In genomic region chrX:48523682-48524081, GRCh38 we compare ENCODE assay signal across 14 cellular contexts. TPM values are rescaled to one million over a fixed set of nuclear protein-coding genes. Genes with fewer than 3 reads are reported as not detected.
DNase-seq lines count a peak whose midpoint lies in the region; ATAC-seq and TF ChIP-seq lines count a peak whose summit lies in the region.
"Had no signal": no experiment of that assay in that cellular context is flagged by ENCODE, and none has a peak within 500 bp of the region (broad histone marks: within the 10 kb centered on the region; RNA-seq: fewer than 3 reads in every experiment).

No MANE protein-coding gene starts in this region.

- TF ChIP-seq POLR2A in body of pancreas (IDR thresholded peaks at IDR 0.05), result no peak

- no peak for TF ChIP-seq CTCF in Panc1 (IDR thresholded peaks at IDR 0.05)
- TF ChIP-seq CTCF in body of pancreas (IDR thresholded peaks at IDR 0.05), result no peak

- peaks cover 14% of the 10 kb centered on the region for H3K36me3 Mint-ChIP-seq in activated naive CD4-positive, alpha-beta T cell treated with anti-CD3 and anti-CD28 coated beads for 36 hours (ENCODE audit: low read depth)
- peaks cover 39% of the 10 kb centered on the region for H3K36me3 Mint-ChIP-seq in central memory CD8-positive, alpha-beta T cell (ENCODE audit: insufficient read depth)
- H3K36me3 Mint-ChIP-seq in stimulated activated effector memory CD8-positive, alpha-beta T cell treated with anti-CD3 and anti-CD28 coated beads, Interleukin-12 subunit alpha, Interleukin-12 subunit beta, amount 100 ng/mL, for 72 hours, result peaks cover 77% of the 10 kb centered on the region

- H3K4me1 ChIP-seq in Panc1 (ENCODE audit: control insufficient read depth, insufficient read depth, low read length) (no peaks in the 10 kb centered on the region; the same call in 1 of the 2 replicates), body of pancreas (peaks cover 8% of the 10 kb centered on the region)

- intact Hi-C loops in activated naive CD4-positive, alpha-beta T cell treated with anti-CD3 and anti-CD28 coated beads for 36 hours (cut with micrococcal nuclease), result no loop called here
- intact Hi-C loops in Panc1 (cut with micrococcal nuclease; ENCODE audit: unreplicated experiment), result no loop called here
- intact Hi-C loops in body of pancreas (cut with DNase I), result no loop called here

- TSS peak; percentile 72 for BruUV-seq in Panc1 (replicated peaks; lab: Mats Ljungman, UMichigan)

- no peaks in the 10 kb centered on the region for H3K27me3 ChIP-seq in Panc1 (ENCODE audit: control insufficient read depth, insufficient read depth, low read length)
- H3K27me3 ChIP-seq in body of pancreas, result no peaks in the 10 kb centered on the region
- H3K27me3 ChIP-seq: right atrium auricular region had no signal

- H3K4me3 ChIP-seq in Panc1 (ENCODE audit: low read depth in 2 of 2, low read length in 2 of 2) (no peak overlapping the region), body of pancreas (no peak overlapping the region)
- H3K4me3 ChIP-seq: right atrium auricular region had no signal

- in situ Hi-C loops in Panc1 (cut with HindIII; ENCODE audit: low pct_unique_long_range_greater_than_20kb, low sequenced_read_pairs), result no loop called here

- peak overlapping the region; percentile 47 for H3K4me3 Mint-ChIP-seq in activated naive CD4-positive, alpha-beta T cell treated with anti-CD3 and anti-CD28 coated beads for 36 hours
- H3K4me3 Mint-ChIP-seq in central memory CD8-positive, alpha-beta T cell, result peak overlapping the region; percentile 60
- H3K4me3 Mint-ChIP-seq in stimulated activated effector memory CD8-positive, alpha-beta T cell treated with anti-CD3 and anti-CD28 coated beads, Interleukin-12 subunit alpha, Interleukin-12 subunit beta, amount 100 ng/mL, for 72 hours, result peak overlapping the region; percentile 81

- H3K27ac ChIP-seq in Panc1 (ENCODE audit: low read length) (no peak overlapping the region), body of pancreas (no peak overlapping the region)
- H3K27ac ChIP-seq: right atrium auricular region had no signal

- no peaks in the 10 kb centered on the region for H3K27me3 Mint-ChIP-seq in activated naive CD4-positive, alpha-beta T cell treated with anti-CD3 and anti-CD28 coated beads for 36 hours (ENCODE audit: low read depth)
- H3K27me3 Mint-ChIP-seq in central memory CD8-positive, alpha-beta T cell, result no peaks in the 10 kb centered on the region

- no peak for DNase-seq in activated naive CD4-positive, alpha-beta T cell treated with anti-CD3 and anti-CD28 coated beads for 36 hours
- no peak for DNase-seq in activated naive CD4-positive, alpha-beta T cell (lab: John Stamatoyannopoulos, UW)
- DNase-seq in Panc1 (ENCODE audit: low read depth, low spot score) (no peak), NCI-H2107 (lab: John Stamatoyannopoulos, UW) (no peak), body of pancreas (no peak)
- DNase-seq in central memory CD8-positive, alpha-beta T cell (ENCODE audit: low spot score in 2 of 2), result no peak
- DNase-seq in stimulated activated effector memory CD8-positive, alpha-beta T cell treated with anti-CD3 and anti-CD28 coated beads, Interleukin-12 subunit alpha, Interleukin-12 subunit beta, amount 100 ng/mL, for 72 hours (ENCODE audit: low spot score in 2 of 2), result no peak
- DNase-seq: effector memory CD4-positive, alpha-beta T cell; NCI-H1417 treated with DMSO at 0.1 percent for 48 hours; NCI-H510A treated with DMSO at 0.1 percent for 48 hours; RPMI8226; stimulated activated CD4-positive, alpha-beta T cell treated with anti-CD3 and anti-CD28 coated beads, Interleukin-4, amount 100 ng/mL, for 24 hours had no signal

- H3K9me3 Mint-ChIP-seq in activated naive CD4-positive, alpha-beta T cell treated with anti-CD3 and anti-CD28 coated beads for 36 hours, result no peaks in the 10 kb centered on the region
- no peaks in the 10 kb centered on the region for H3K9me3 Mint-ChIP-seq in central memory CD8-positive, alpha-beta T cell
- H3K9me3 Mint-ChIP-seq in stimulated activated effector memory CD8-positive, alpha-beta T cell treated with anti-CD3 and anti-CD28 coated beads, Interleukin-12 subunit alpha, Interleukin-12 subunit beta, amount 100 ng/mL, for 72 hours, result no peaks in the 10 kb centered on the region

- CTCF ChIA-PET in activated naive CD4-positive, alpha-beta T cell treated with anti-CD3 and anti-CD28 coated beads for 36 hours (lab: Charles Lee), result no interaction called here
- CTCF ChIA-PET in Panc1 (lab: Charles Lee), result no interaction called here

- ATAC-seq in Panc1 (no peak), body of pancreas (no peak), HG03175 (IDR thresholded peaks at IDR 0.05; ENCODE audit: unreplicated experiment) (no peak)
- ATAC-seq in central memory CD8-positive, alpha-beta T cell (replicated peaks; ENCODE audit: extremely low read depth, poor library complexity, severe bottlenecking), result no peak
- ATAC-seq in stimulated activated effector memory CD8-positive, alpha-beta T cell treated with anti-CD3 and anti-CD28 coated beads, Interleukin-12 subunit alpha, Interleukin-12 subunit beta, amount 100 ng/mL, for 72 hours, result no peak

- H3K9me3 ChIP-seq in Panc1 (ENCODE audit: control insufficient read depth, insufficient read depth, low read depth, low read length) (no peaks in the 10 kb centered on the region), body of pancreas (no peaks in the 10 kb centered on the region)
- H3K9me3 ChIP-seq: right atrium auricular region had no signal

- H3K4me1 Mint-ChIP-seq in activated naive CD4-positive, alpha-beta T cell treated with anti-CD3 and anti-CD28 coated beads for 36 hours (ENCODE audit: low read depth), result peaks cover 26% of the 10 kb centered on the region
- peaks cover 19% of the 10 kb centered on the region for H3K4me1 Mint-ChIP-seq in central memory CD8-positive, alpha-beta T cell
- peaks cover 19% of the 10 kb centered on the region for H3K4me1 Mint-ChIP-seq in stimulated activated effector memory CD8-positive, alpha-beta T cell treated with anti-CD3 and anti-CD28 coated beads, Interleukin-12 subunit alpha, Interleukin-12 subunit beta, amount 100 ng/mL, for 72 hours

- H3K36me3 ChIP-seq in Panc1 (ENCODE audit: control insufficient read depth, insufficient read depth, low read length) (no peaks in the 10 kb centered on the region; the same call in 1 of the 2 replicates), body of pancreas (replicated peaks in 1 of 2; ENCODE audit: insufficient read depth in 1 of 2, low read depth in 2 of 2) (no peaks in the 10 kb centered on the region)

- POLR2A ChIA-PET in Panc1 (lab: Charles Lee), result interaction anchor here (0.7 kb wide), 1 partner anchor 20 kb away, joined by 3 read pairs; no protein-coding TSS in a partner anchor

- no peak overlapping the region for H3K27ac Mint-ChIP-seq in activated naive CD4-positive, alpha-beta T cell treated with anti-CD3 and anti-CD28 coated beads for 36 hours
- H3K27ac Mint-ChIP-seq in central memory CD8-positive, alpha-beta T cell (ENCODE audit: low read depth), result no peak overlapping the region
- peak overlapping the region; percentile 56 for H3K27ac Mint-ChIP-seq in stimulated activated effector memory CD8-positive, alpha-beta T cell treated with anti-CD3 and anti-CD28 coated beads, Interleukin-12 subunit alpha, Interleukin-12 subunit beta, amount 100 ng/mL, for 72 hours

- WGBS in body of pancreas, 2 donors, result 85 to 86% methylated on average over 3 to 9 of the region's 12 CpGs

RNA-seq across cellular contexts. Expression of gene EBP, which starts 2.1 kb away (rescaled TPM):
- total RNA-seq in activated naive CD4-positive, alpha-beta T cell treated with anti-CD3 and anti-CD28 coated beads for 36 hours, result 100 to 1,000 TPM; 118 to 123 TPM
- total RNA-seq in Panc1 (2021; ENCODE audit: unreplicated experiment) (157 TPM), body of pancreas (10 to 100 TPM; 14.8 to 19.7 TPM)
- 118 TPM for polyA plus RNA-seq in Panc1 (2012; ENCODE audit: insufficient read length)

RNA-seq across cellular contexts. Expression of gene PORCN, which starts 14.9 kb away (rescaled TPM):
- total RNA-seq in activated naive CD4-positive, alpha-beta T cell treated with anti-CD3 and anti-CD28 coated beads for 36 hours, result 1 to 10 TPM; 5.2 to 5.6 TPM
- total RNA-seq in Panc1 (2021; ENCODE audit: unreplicated experiment), result 8.6 TPM
- polyA plus RNA-seq in Panc1 (2012; ENCODE audit: insufficient read length), result 16.5 TPM
- total RNA-seq in body of pancreas, result 10 to 100 TPM in 1 of 2 donors, 1 to 10 TPM in 1; 6.2 to 22.7 TPM

RNA-seq across cellular contexts. Expression of gene TBC1D25, which starts 15.8 kb away (rescaled TPM):
- total RNA-seq in activated naive CD4-positive, alpha-beta T cell treated with anti-CD3 and anti-CD28 coated beads for 36 hours, result 10 to 100 TPM; 10.6 to 11.1 TPM
- total RNA-seq in Panc1 (2021; ENCODE audit: unreplicated experiment) (29.4 TPM), body of pancreas (1 to 10 TPM; 5.4 to 5.9 TPM)
- polyA plus RNA-seq in Panc1 (2012; ENCODE audit: insufficient read length), result 39.7 TPM

RNA-seq across cellular contexts. Expression of gene FTSJ1, which starts 47.7 kb away (rescaled TPM):
- total RNA-seq in activated naive CD4-positive, alpha-beta T cell treated with anti-CD3 and anti-CD28 coated beads for 36 hours, result 10 to 100 TPM; 66.2 to 66.8 TPM
- total RNA-seq in Panc1 (2021; ENCODE audit: unreplicated experiment) (43.1 TPM), body of pancreas (10 to 100 TPM; 37.1 to 56.4 TPM)
- 68.9 TPM for polyA plus RNA-seq in Panc1 (2012; ENCODE audit: insufficient read length)

RNA-seq across cellular contexts. Expression of gene RBM3, which starts 50.6 kb away (rescaled TPM):
- total RNA-seq in activated naive CD4-positive, alpha-beta T cell treated with anti-CD3 and anti-CD28 coated beads for 36 hours, result 100 to 1,000 TPM; 139 to 143 TPM
- 528 TPM for total RNA-seq in Panc1 (2021; ENCODE audit: unreplicated experiment)
- 600 TPM for polyA plus RNA-seq in Panc1 (2012; ENCODE audit: insufficient read length)
- 100 to 1,000 TPM; 184 to 194 TPM for total RNA-seq in body of pancreas
